8 cellular contexts compared by ENCODE assay signal in the genomic region with DNA sequence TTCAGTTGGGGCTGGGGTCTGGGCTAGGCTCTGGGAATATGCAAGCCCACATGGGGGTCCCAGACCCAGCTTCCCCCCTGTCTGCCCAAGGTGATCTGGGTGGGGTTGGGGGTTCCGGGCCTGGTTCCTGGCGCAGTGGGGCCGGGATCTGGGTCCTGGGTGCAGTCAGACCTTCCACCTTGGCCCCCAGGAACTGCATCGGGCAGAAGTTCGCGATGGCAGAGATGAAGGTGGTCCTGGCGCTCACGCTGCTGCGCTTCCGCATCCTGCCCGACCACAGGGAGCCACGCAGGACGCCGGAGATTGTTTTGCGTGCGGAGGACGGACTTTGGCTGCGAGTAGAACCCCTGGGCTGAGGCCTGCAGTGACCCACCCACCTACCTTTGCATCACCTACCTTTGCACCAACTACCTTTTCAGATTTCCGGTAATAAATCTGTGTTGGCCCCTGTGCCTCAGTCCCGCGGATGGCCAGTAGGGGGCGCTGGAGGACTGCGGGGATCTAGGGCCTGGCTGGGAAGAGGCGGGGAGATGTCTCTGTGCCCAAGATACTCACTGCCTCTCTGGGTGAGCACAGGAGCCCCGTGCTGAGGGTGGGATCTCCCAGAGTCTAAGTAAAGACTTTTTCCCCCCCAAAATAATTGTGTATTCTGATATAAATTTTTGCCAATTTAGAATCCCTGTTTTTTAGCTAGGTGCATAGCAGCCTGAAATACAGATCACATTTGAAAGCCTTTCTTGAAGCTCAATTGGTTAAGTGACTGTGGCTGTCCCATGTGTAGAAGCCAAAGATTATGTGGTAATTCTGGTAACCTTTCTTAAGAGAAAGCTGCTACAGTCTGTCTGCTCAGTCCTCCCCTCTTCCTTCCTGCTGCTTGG. TPM values are rescaled to one million over a fixed set of nuclear protein-coding genes. Genes with fewer than 3 reads are reported as not detected.
A peak's percentile ranks its signal among the peaks of the same experiment; 100 is the strongest.
DNase-seq lines count a peak whose midpoint lies in the region; ATAC-seq and TF ChIP-seq lines count a peak whose summit lies in the region.

No MANE protein-coding gene starts in this region.

- CTCF ChIA-PET in PC-3 (lab: Charles Lee), result interaction anchor here (0.7 kb wide), 1 partner anchor 868 kb away, joined by 4 read pairs; no protein-coding TSS in a partner anchor

- H3K4me2 ChIP-seq in PC-3 (ENCODE audit: low read length), result no peak overlapping the region
- no peak overlapping the region for H3K4me2 ChIP-seq in fibroblast of lung (ENCODE audit: extremely low read depth, insufficient read depth, low read length)

- peaks cover 4% of the 10 kb centered on the region for H3K4me1 ChIP-seq in CD4-positive, CD25-positive, alpha-beta regulatory T cell (ENCODE audit: control insufficient read depth, insufficient read depth, low read length, poor library complexity, severe bottlenecking)
- no peaks in the 10 kb centered on the region for H3K4me1 ChIP-seq in PC-3 (ENCODE audit: insufficient read depth, low read length)
- H3K4me1 ChIP-seq in fibroblast of lung (ENCODE audit: control insufficient read depth, extremely low read depth, insufficient read depth, low read length), result no peaks in the 10 kb centered on the region

- H3K9me3 ChIP-seq in CD4-positive, CD25-positive, alpha-beta regulatory T cell (ENCODE audit: control insufficient read depth in 2 of 2, low read length in 2 of 2), result no peaks in the 10 kb centered on the region
- H3K9me3 ChIP-seq in PC-3 (ENCODE audit: low read length) (no peaks in the 10 kb centered on the region), fibroblast of lung (ENCODE audit: control insufficient read depth, insufficient read depth, low read depth, low read length) (no peaks in the 10 kb centered on the region)

- H4K20me1 ChIP-seq in PC-3 (ENCODE audit: low read length), result no peaks in the 10 kb centered on the region
- H4K20me1 ChIP-seq in fibroblast of lung (ENCODE audit: control insufficient read depth, extremely low read depth, insufficient read depth, low read length), result no peaks in the 10 kb centered on the region

- H3K36me3 Mint-ChIP-seq in CD4-positive, CD25-positive, alpha-beta regulatory T cell, result no peaks in the 10 kb centered on the region
- no peaks in the 10 kb centered on the region for H3K36me3 Mint-ChIP-seq in natural killer cell treated with Interleukin-12 subunit alpha and Interleukin-12 subunit beta and Interleukin-15 and Interleukin-18, amount 100 ng/mL, for 72 hours

- peaks cover 2% of the 10 kb centered on the region for H3K27me3 ChIP-seq in CD4-positive, CD25-positive, alpha-beta regulatory T cell (ENCODE audit: control insufficient read depth, insufficient read depth, low read length)
- H3K27me3 ChIP-seq in PC-3 (ENCODE audit: low read length), result 0 out of 2 replicates have a peak, but pooled peaks cover under 1% of the 10 kb centered on the region
- H3K27me3 ChIP-seq in fibroblast of lung (ENCODE audit: control insufficient read depth, insufficient read depth, low read length), result no peaks in the 10 kb centered on the region

- H2AFZ ChIP-seq in PC-3 (ENCODE audit: low read length) (no peak overlapping the region), fibroblast of lung (ENCODE audit: low read length) (no peak overlapping the region)

- peak; percentile 74 to 80 (median 75) for DNase-seq in CD4-positive, CD25-positive, alpha-beta regulatory T cell
- peak; percentile 64 for DNase-seq in HPDE6-E6E7 (ENCODE audit: extremely low spot score)
- DNase-seq in PC-3, result peak; percentile 80
- DNase-seq in activated T-cell treated with anti-CD3 and anti-CD28 coated beads, Interleukin-2, amount 50 U/mL, for 1 hour, result peak; percentile 95
- peak; percentile 17 to 35 for DNase-seq in fibroblast of lung (ENCODE audit: low read depth in 2 of 2)
- DNase-seq in natural killer cell treated with Interleukin-12 subunit alpha and Interleukin-12 subunit beta and Interleukin-15 and Interleukin-18, amount 100 ng/mL, for 72 hours (ENCODE audit: low spot score), result peak; percentile 79
- DNase-seq in stimulated activated naive CD4-positive, alpha-beta T cell treated with Interleukin-2 at 50 U/mL for 16 hours (lab: John Stamatoyannopoulos, UW), result peak; percentile 76

- intact Hi-C loops in PC-3 (cut with micrococcal nuclease), result loop anchor here (1.0 to 10.0 kb wide), 2 partner anchors 181 to 396 kb away; no protein-coding TSS in a partner anchor

- H3K9me2 ChIP-seq in PC-3 (replicated peaks; ENCODE audit: low read length), result no peaks in the 10 kb centered on the region

- ATAC-seq in CD4-positive, CD25-positive, alpha-beta regulatory T cell (ENCODE audit: low read depth in 2 of 2), result peak; percentile 78 to 93
- peak; percentile 87 for ATAC-seq in PC-3
- ATAC-seq in natural killer cell treated with Interleukin-12 subunit alpha and Interleukin-12 subunit beta and Interleukin-15 and Interleukin-18, amount 100 ng/mL, for 72 hours, result peak; percentile 71 to 83
- ATAC-seq in HG03457 (IDR thresholded peaks at IDR 0.05; ENCODE audit: unreplicated experiment), result no peak

- POLR2A ChIA-PET in PC-3 (lab: Charles Lee; ENCODE audit: unreplicated experiment), result no interaction called here

- no peak overlapping the region for H3K4me3 ChIP-seq in CD4-positive, CD25-positive, alpha-beta regulatory T cell (ENCODE audit: low read depth, low read length)
- H3K4me3 ChIP-seq in PC-3 (ENCODE audit: low read length) (no peak overlapping the region), fibroblast of lung (replicated peaks in 1 of 4; ENCODE audit: control extremely low read depth in 1 of 4, insufficient read depth in 1 of 4, low read depth in 3 of 4, low read length in 4 of 4) (no peak overlapping the region)

- no peak overlapping the region for H3K27ac Mint-ChIP-seq in CD4-positive, CD25-positive, alpha-beta regulatory T cell
- no peak overlapping the region for H3K27ac Mint-ChIP-seq in natural killer cell treated with Interleukin-12 subunit alpha and Interleukin-12 subunit beta and Interleukin-15 and Interleukin-18, amount 100 ng/mL, for 72 hours

- no peaks in the 10 kb centered on the region for H3K9me3 Mint-ChIP-seq in CD4-positive, CD25-positive, alpha-beta regulatory T cell
- no peaks in the 10 kb centered on the region for H3K9me3 Mint-ChIP-seq in natural killer cell treated with Interleukin-12 subunit alpha and Interleukin-12 subunit beta and Interleukin-15 and Interleukin-18, amount 100 ng/mL, for 72 hours

- peaks cover 0 to 3% (median 1%) of the 10 kb centered on the region in 4 donors for H3K4me1 Mint-ChIP-seq in CD4-positive, CD25-positive, alpha-beta regulatory T cell
- H3K4me1 Mint-ChIP-seq in natural killer cell treated with Interleukin-12 subunit alpha and Interleukin-12 subunit beta and Interleukin-15 and Interleukin-18, amount 100 ng/mL, for 72 hours (ENCODE audit: low read depth in 2 of 2), result peaks cover 4 to 6% of the 10 kb centered on the region in 2 donors

- H3K79me2 ChIP-seq in PC-3 (ENCODE audit: low read length), result no peaks in the 10 kb centered on the region
- no peaks in the 10 kb centered on the region for H3K79me2 ChIP-seq in fibroblast of lung (ENCODE audit: control insufficient read depth, insufficient read depth, low read length)

- no TSS peak for BruUV-seq in PC-3 (replicated peaks; lab: Mats Ljungman, UMichigan)

- H3K27me3 Mint-ChIP-seq in CD4-positive, CD25-positive, alpha-beta regulatory T cell, result peaks cover 17% of the 10 kb centered on the region
- peaks cover 9 to 11% of the 10 kb centered on the region in 2 donors for H3K27me3 Mint-ChIP-seq in natural killer cell treated with Interleukin-12 subunit alpha and Interleukin-12 subunit beta and Interleukin-15 and Interleukin-18, amount 100 ng/mL, for 72 hours

- H3K27ac ChIP-seq in CD4-positive, CD25-positive, alpha-beta regulatory T cell (ENCODE audit: insufficient read depth, low read length, poor library complexity, severe bottlenecking), result no peak overlapping the region
- H3K27ac ChIP-seq in PC-3 (ENCODE audit: low read length), result no peak overlapping the region
- no peak overlapping the region for H3K27ac ChIP-seq in fibroblast of lung (ENCODE audit: insufficient read depth, low read length)

- H3K4me3 Mint-ChIP-seq in CD4-positive, CD25-positive, alpha-beta regulatory T cell, result no peak overlapping the region
- no peak overlapping the region for H3K4me3 Mint-ChIP-seq in natural killer cell treated with Interleukin-12 subunit alpha and Interleukin-12 subunit beta and Interleukin-15 and Interleukin-18, amount 100 ng/mL, for 72 hours

- no peak overlapping the region for H3K9ac ChIP-seq in PC-3 (ENCODE audit: low read length)
- H3K9ac ChIP-seq in fibroblast of lung (ENCODE audit: insufficient read depth, low read length), result no peak overlapping the region

- TF ChIP-seq CTCF in PC-3 (conservative IDR thresholded peaks at IDR 0.05; ENCODE audit: low read depth, low read length) (peak; percentile 96), fibroblast of lung (conservative IDR thresholded peaks at IDR 0.05 in 1 of 2, IDR thresholded peaks at IDR 0.05 in 1 of 2; ENCODE audit: low read depth in 1 of 2, low read length in 2 of 2) (peak; percentile 75 to 78)

- no peaks in the 10 kb centered on the region for H3K36me3 ChIP-seq in CD4-positive, CD25-positive, alpha-beta regulatory T cell (ENCODE audit: control insufficient read depth, insufficient read depth, low read length)
- H3K36me3 ChIP-seq in PC-3 (ENCODE audit: low read depth, low read length) (no peaks in the 10 kb centered on the region), fibroblast of lung (ENCODE audit: control insufficient read depth, insufficient read depth, low read length) (no peaks in the 10 kb centered on the region)

- H3F3A ChIP-seq in PC-3 (ENCODE audit: low read length, unreplicated experiment), result no peaks in the 10 kb centered on the region

RNA-seq across cellular contexts. Expression of a gene that starts 11.5 kb away (rescaled TPM):
- not detected for total RNA-seq in CD4-positive, CD25-positive, alpha-beta regulatory T cell
- polyA plus RNA-seq in CD4-positive, CD25-positive, alpha-beta regulatory T cell, result not detected
- total RNA-seq in PC-3 (2014; rRNA removed) (not detected in 2 replicates), fibroblast of lung (not detected in 2 replicates)
- polyA plus RNA-seq in fibroblast of lung, result not detected in 2 replicates
- polyA plus RNA-seq in fibroblast of lung (2012), result not detected in 2 replicates
- 0.33 TPM in 1 of 2 replicates, not detected in the other for polyA minus RNA-seq in fibroblast of lung (ENCODE audit: low replicate concordance)
- total RNA-seq in natural killer cell treated with Interleukin-12 subunit alpha and Interleukin-12 subunit beta and Interleukin-15 and Interleukin-18, amount 100 ng/mL, for 72 hours, result under 1 TPM in 1 of 2 donors, not detected in 1; 0.12 TPM

RNA-seq across cellular contexts. Expression of a gene that starts 14.2 kb away (rescaled TPM):
- total RNA-seq in CD4-positive, CD25-positive, alpha-beta regulatory T cell, result not detected
- not detected for polyA plus RNA-seq in CD4-positive, CD25-positive, alpha-beta regulatory T cell
- total RNA-seq in PC-3 (2014; rRNA removed), result not detected in 2 replicates
- not detected in 2 replicates for total RNA-seq in fibroblast of lung
- not detected in 2 replicates for polyA plus RNA-seq in fibroblast of lung
- not detected in 2 replicates for polyA plus RNA-seq in fibroblast of lung (2012)
- polyA minus RNA-seq in fibroblast of lung (ENCODE audit: low replicate concordance), result not detected in 2 replicates
- total RNA-seq in natural killer cell treated with Interleukin-12 subunit alpha and Interleukin-12 subunit beta and Interleukin-15 and Interleukin-18, amount 100 ng/mL, for 72 hours, result not detected

RNA-seq across cellular contexts. Expression of a gene that starts 43.6 kb away (rescaled TPM):
- not detected for total RNA-seq in CD4-positive, CD25-positive, alpha-beta regulatory T cell
- polyA plus RNA-seq in CD4-positive, CD25-positive, alpha-beta regulatory T cell, result under 1 TPM in 1 of 4 donors, not detected in 3; 0.31 TPM
- total RNA-seq in PC-3 (2014; rRNA removed), result not detected in 2 replicates
- total RNA-seq in fibroblast of lung, result not detected in 2 replicates
- not detected in 2 replicates for polyA plus RNA-seq in fibroblast of lung
- polyA plus RNA-seq in fibroblast of lung (2012), result not detected in 2 replicates
- polyA minus RNA-seq in fibroblast of lung (ENCODE audit: low replicate concordance), result not detected in 2 replicates
- not detected for total RNA-seq in natural killer cell treated with Interleukin-12 subunit alpha and Interleukin-12 subunit beta and Interleukin-15 and Interleukin-18, amount 100 ng/mL, for 72 hours

Comparison
In these comparisons a context has a peak if more than half of its experiments do, and no peak if none do; other contexts are left out.
1. DNase-seq: peak in every context shown above with its lines; median percentile 95 in activated T-cell treated with anti-CD3 and anti-CD28 coated beads, Interleukin-2, amount 50 U/mL, for 1 hour; 80 in PC-3; 79 in natural killer cell treated with Interleukin-12 subunit alpha and Interleukin-12 subunit beta and Interleukin-15 and Interleukin-18, amount 100 ng/mL, for 72 hours; 76 in stimulated activated naive CD4-positive, alpha-beta T cell treated with Interleukin-2 at 50 U/mL for 16 hours; 75 in CD4-positive, CD25-positive, alpha-beta regulatory T cell; 64 in HPDE6-E6E7; 26 in fibroblast of lung.